Comparison of ENCODE assay signal across 26 cellular contexts in genomic region chr3:100518983-100519382, GRCh38. TPM values are rescaled to one million over a fixed set of nuclear protein-coding genes. Genes with fewer than 3 reads are reported as not detected.
DNase-seq lines count a peak whose midpoint lies in the region; ATAC-seq, FAIRE-seq and TF ChIP-seq lines count a peak whose summit lies in the region.
"Had no signal": no experiment of that assay in that cellular context is flagged by ENCODE, and none has a peak within 500 bp of the region (broad histone marks: within the 10 kb centered on the region; RNA-seq: fewer than 3 reads in every experiment).

No MANE protein-coding gene starts in this region.

- no peak for FAIRE-seq in bronchial epithelial cell (lab: Jason Lieb, UNC)

- intact Hi-C loops in CD14-positive monocyte (cut with micrococcal nuclease) (no loop called here), cardiac septum (cut with DNase I) (no loop called here)

- H3K27me3 Mint-ChIP-seq in CD14-positive monocyte (ENCODE audit: low read depth in 3 of 3) (peaks cover 0 to 4% (median 2%) of the 10 kb centered on the region in 3 donors), nephron (ENCODE audit: low read depth) (no peaks in the 10 kb centered on the region)
- H3K27me3 Mint-ChIP-seq: activated naive CD4-positive, alpha-beta T cell treated with anti-CD3 and anti-CD28 coated beads, Interleukin-2, amount 50 U/mL, for 24 hours; CD4-positive, alpha-beta memory T cell; progenitor cell of endocrine pancreas had no signal

- no peaks in the 10 kb centered on the region for H3K27me3 ChIP-seq in bronchial epithelial cell (ENCODE audit: control insufficient read depth, insufficient read depth, low read length)
- H3K27me3 ChIP-seq: body of pancreas, SJCRH30, uterus had no signal

- no peak for DNase-seq in CD14-positive monocyte (ENCODE audit: low spot score)
- DNase-seq in NCI-H226 = peak; percentile 84
- DNase-seq in bronchial epithelial cell (ENCODE audit: low read depth) = peak; percentile 38
- DNase-seq in NCI-H2081 treated with DMSO at 0.1 percent for 48 hours (lab: John Stamatoyannopoulos, UW) = no peak
- no peak for DNase-seq in cardiac septum (ENCODE audit: low spot score)
- DNase-seq: activated CD4-positive, CD25-positive, alpha-beta regulatory T cell; activated CD8-positive, alpha-beta memory T cell treated with anti-CD3 and anti-CD28 coated beads for 24 hours; activated T-cell treated with anti-CD3 and anti-CD28 coated beads, Interleukin-2, amount 50 U/mL, for 72 hours; body of pancreas; CD4-positive, alpha-beta memory T cell; cortex of kidney; DMS79; KBM-7; left colon; NCI-H1105; NCI-H524 treated with DMSO at 0.1 percent for 48 hours; SJCRH30; T-helper 2 cell; uterus had no signal

- peak overlapping the region in 5 of 7 donors; percentile 28 to 78 (median 63) for H3K27ac Mint-ChIP-seq in CD14-positive monocyte
- H3K27ac Mint-ChIP-seq in nephron = peak overlapping the region in 2 of 3 experiments; percentile 65 to 72
- H3K27ac Mint-ChIP-seq: activated naive CD4-positive, alpha-beta T cell treated with anti-CD3 and anti-CD28 coated beads, Interleukin-2, amount 50 U/mL, for 24 hours; activated T-cell treated with anti-CD3 and anti-CD28 coated beads, Interleukin-2, amount 50 U/mL, for 72 hours; CD4-positive, alpha-beta memory T cell; mesothelial cell of epicardium; natural killer cell treated with Interleukin-12 subunit alpha and Interleukin-12 subunit beta and Interleukin-15 and Interleukin-18, amount 100 ng/mL, for 72 hours; progenitor cell of endocrine pancreas had no signal

- ATAC-seq in GM21723 (IDR thresholded peaks at IDR 0.05; ENCODE audit: unreplicated experiment) (no peak), GM18498 (IDR thresholded peaks at IDR 0.05; ENCODE audit: unreplicated experiment) (no peak)
- ATAC-seq: activated T-cell treated with anti-CD3 and anti-CD28 coated beads, Interleukin-2, amount 50 U/mL, for 72 hours; body of pancreas; left colon; natural killer cell treated with Interleukin-12 subunit alpha and Interleukin-12 subunit beta and Interleukin-15 and Interleukin-18, amount 100 ng/mL, for 72 hours had no signal

- H3K4me3 ChIP-seq in bronchial epithelial cell (ENCODE audit: low read depth, low read length) = no peak overlapping the region
- H3K4me3 ChIP-seq: body of pancreas, SJCRH30, uterus had no signal

- H3K36me3 Mint-ChIP-seq in CD14-positive monocyte (peaks cover 0 to 6% of the 10 kb centered on the region in 2 donors), nephron (ENCODE audit: low read depth) (peaks cover 45% of the 10 kb centered on the region)
- H3K36me3 Mint-ChIP-seq: activated naive CD4-positive, alpha-beta T cell treated with anti-CD3 and anti-CD28 coated beads, Interleukin-2, amount 50 U/mL, for 24 hours; CD4-positive, alpha-beta memory T cell; natural killer cell treated with Interleukin-12 subunit alpha and Interleukin-12 subunit beta and Interleukin-15 and Interleukin-18, amount 100 ng/mL, for 72 hours had no signal

- TF ChIP-seq CTCF in CD14-positive monocyte (IDR thresholded peaks at IDR 0.05) (no peak), bronchial epithelial cell (IDR thresholded peaks at IDR 0.05; ENCODE audit: insufficient read depth, low read length, severe bottlenecking) (no peak), nephron (IDR thresholded peaks at IDR 0.05; ENCODE audit: unreplicated experiment in 3 of 3) (no peak)

- H3K4me3 Mint-ChIP-seq in CD14-positive monocyte (peak overlapping the region in 1 of 2 donors; percentile 58), nephron (no peak overlapping the region)
- H3K4me3 Mint-ChIP-seq: activated naive CD4-positive, alpha-beta T cell treated with anti-CD3 and anti-CD28 coated beads, Interleukin-2, amount 50 U/mL, for 24 hours; activated T-cell treated with anti-CD3 and anti-CD28 coated beads, Interleukin-2, amount 50 U/mL, for 72 hours; mesothelial cell of epicardium; natural killer cell treated with Interleukin-12 subunit alpha and Interleukin-12 subunit beta and Interleukin-15 and Interleukin-18, amount 100 ng/mL, for 72 hours had no signal

- peaks cover 68% of the 10 kb centered on the region for H3K4me1 Mint-ChIP-seq in CD14-positive monocyte
- H3K4me1 Mint-ChIP-seq in nephron = peaks cover 9% of the 10 kb centered on the region
- H3K4me1 Mint-ChIP-seq: activated naive CD4-positive, alpha-beta T cell treated with anti-CD3 and anti-CD28 coated beads, Interleukin-2, amount 50 U/mL, for 24 hours; mesothelial cell of epicardium had no signal

- H3K36me3 ChIP-seq in bronchial epithelial cell (ENCODE audit: control insufficient read depth, insufficient read depth, low read length) = no peaks in the 10 kb centered on the region
- H3K36me3 ChIP-seq: SJCRH30, uterus had no signal

- H3K9me3 Mint-ChIP-seq in CD14-positive monocyte (peaks cover 0 to 2% (median 0%) of the 10 kb centered on the region in 7 donors), nephron (peaks cover 8% of the 10 kb centered on the region)
- H3K9me3 Mint-ChIP-seq: activated naive CD4-positive, alpha-beta T cell treated with anti-CD3 and anti-CD28 coated beads, Interleukin-2, amount 50 U/mL, for 24 hours; activated T-cell treated with anti-CD3 and anti-CD28 coated beads, Interleukin-2, amount 50 U/mL, for 72 hours; natural killer cell treated with Interleukin-12 subunit alpha and Interleukin-12 subunit beta and Interleukin-15 and Interleukin-18, amount 100 ng/mL, for 72 hours had no signal

RNA-seq across cellular contexts. Expression of gene TMEM45A, which starts 26.6 kb away (rescaled TPM):
- polyA plus RNA-seq in CD14-positive monocyte = 1 to 10 TPM in 1 of 2 donors, under 1 TPM in 1; 0.97 to 1.5 TPM
- total RNA-seq in bronchial epithelial cell = 6.5 and 6.8 TPM in 2 replicates
- total RNA-seq in cardiac septum = 4.8 TPM
- polyA plus RNA-seq: CD4-positive, alpha-beta memory T cell had no signal

Comparison
In these comparisons a context has a peak if more than half of its experiments do, and no peak if none do; other contexts are left out.
1. DNase-seq: peak in NCI-H226 (single experiment) and bronchial epithelial cell (single experiment); none in CD14-positive monocyte (single experiment), NCI-H2081 treated with DMSO at 0.1 percent for 48 hours (single experiment) and cardiac septum (single experiment).